11 cellular contexts compared by ENCODE assay signal in the genomic region with DNA sequence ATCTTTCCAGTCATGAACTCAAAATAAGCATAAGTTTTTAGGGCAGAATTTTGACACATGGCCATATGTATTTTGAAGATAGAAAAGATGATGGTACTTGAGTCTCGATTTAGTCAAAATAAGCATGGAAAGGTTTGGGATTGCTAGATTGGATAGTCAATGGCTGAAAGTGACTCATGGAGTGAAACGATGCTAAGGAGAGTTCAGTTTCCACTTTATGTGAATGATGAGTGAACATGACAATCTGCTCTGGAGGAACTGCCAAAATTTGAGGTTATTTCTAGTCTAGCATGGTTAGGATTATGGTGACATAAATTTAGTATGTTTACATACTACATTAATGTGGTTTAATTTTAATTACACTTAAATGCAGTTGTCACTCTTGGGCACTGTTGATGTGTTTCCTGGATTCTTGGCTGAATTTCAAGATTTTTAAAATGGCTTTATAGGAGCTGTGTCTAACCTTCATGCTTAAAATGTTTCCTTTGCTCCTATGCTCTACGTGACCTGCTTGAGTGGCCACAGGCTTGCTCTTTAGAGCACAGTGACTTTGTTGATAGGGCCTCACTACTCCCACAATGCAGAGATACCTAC. TPM values are rescaled to one million over a fixed set of nuclear protein-coding genes. Genes with fewer than 3 reads are reported as not detected.
DNase-seq lines count a peak whose midpoint lies in the region; ATAC-seq and TF ChIP-seq lines count a peak whose summit lies in the region.
"Had no signal": no experiment of that assay in that cellular context is flagged by ENCODE, and none has a peak within 500 bp of the region (broad histone marks: within the 10 kb centered on the region; RNA-seq: fewer than 3 reads in every experiment).

No MANE protein-coding gene starts in this region.

- CTCF ChIA-PET in activated naive CD4-positive, alpha-beta T cell treated with anti-CD3 and anti-CD28 coated beads for 36 hours (lab: Charles Lee): no interaction called here

- no peak for DNase-seq in activated naive CD4-positive, alpha-beta T cell treated with anti-CD3 and anti-CD28 coated beads for 36 hours
- DNase-seq in activated naive CD4-positive, alpha-beta T cell treated with anti-CD3 and anti-CD28 coated beads, Interleukin-2, amount 50 U/mL, for 16 hours: no peak
- DNase-seq in RPMI7951 (ENCODE audit: low read depth) (peak; percentile 25), epithelial cell of prostate (ENCODE audit: low read depth, low spot score) (no peak), tibial artery (no peak), SK-N-DZ (ENCODE audit: low spot score) (no peak)
- no peak for DNase-seq in stimulated activated naive B cell treated with anti-CD40 and anti-IgM and Interleukin-4, amounts not matched to agents 10 μg/mL and 1 μg/mL and 100 μg/mL, for 72 hours
- DNase-seq: HCEC 1CT, left lung, NCI-H2227 treated with DMSO at 0.1 percent for 48 hours had no signal

- no peak overlapping the region for H3K4me3 ChIP-seq in tibial artery
- H3K4me3 ChIP-seq: left lung had no signal

- H3K27me3 Mint-ChIP-seq in activated naive CD4-positive, alpha-beta T cell treated with anti-CD3 and anti-CD28 coated beads for 36 hours (ENCODE audit: low read depth): no peaks in the 10 kb centered on the region
- no peaks in the 10 kb centered on the region for H3K27me3 Mint-ChIP-seq in stimulated activated naive B cell treated with anti-CD40 and anti-IgM and Interleukin-4, amounts not matched to agents 10 μg/mL and 1 μg/mL and 100 μg/mL, for 72 hours

- no peaks in the 10 kb centered on the region for H3K27me3 ChIP-seq in tibial artery
- H3K27me3 ChIP-seq: left lung had no signal

- H3K4me1 ChIP-seq in tibial artery: peaks cover 0 to 3% (median 0%) of the 10 kb centered on the region in 4 donors
- H3K4me1 ChIP-seq: left lung had no signal

- no peaks in the 10 kb centered on the region for H3K9me3 Mint-ChIP-seq in activated naive CD4-positive, alpha-beta T cell treated with anti-CD3 and anti-CD28 coated beads for 36 hours
- no peaks in the 10 kb centered on the region for H3K9me3 Mint-ChIP-seq in stimulated activated naive B cell treated with anti-CD40 and anti-IgM and Interleukin-4, amounts not matched to agents 10 μg/mL and 1 μg/mL and 100 μg/mL, for 72 hours

- intact Hi-C loops in activated naive CD4-positive, alpha-beta T cell treated with anti-CD3 and anti-CD28 coated beads for 36 hours (cut with micrococcal nuclease): loop anchor here (1.0 to 2.0 kb wide), 2 partner anchors 14 to 91 kb away; no protein-coding TSS in a partner anchor
- intact Hi-C loops in tibial artery (cut with DNase I; ENCODE audit: low total_unique reads): no loop called here

- peaks cover 22% of the 10 kb centered on the region for H3K36me3 Mint-ChIP-seq in activated naive CD4-positive, alpha-beta T cell treated with anti-CD3 and anti-CD28 coated beads for 36 hours (ENCODE audit: low read depth)
- H3K36me3 Mint-ChIP-seq in stimulated activated naive B cell treated with anti-CD40 and anti-IgM and Interleukin-4, amounts not matched to agents 10 μg/mL and 1 μg/mL and 100 μg/mL, for 72 hours: peaks cover 5 to 48% of the 10 kb centered on the region in 2 donors

- peaks cover 27 to 47% (median 39%) of the 10 kb centered on the region in 3 donors for H3K36me3 ChIP-seq in tibial artery

- no peak for TF ChIP-seq CTCF in tibial artery (IDR thresholded peaks at IDR 0.05)

- no peak overlapping the region for H3K4me3 Mint-ChIP-seq in activated naive CD4-positive, alpha-beta T cell treated with anti-CD3 and anti-CD28 coated beads for 36 hours
- no peak overlapping the region for H3K4me3 Mint-ChIP-seq in stimulated activated naive B cell treated with anti-CD40 and anti-IgM and Interleukin-4, amounts not matched to agents 10 μg/mL and 1 μg/mL and 100 μg/mL, for 72 hours

- H3K9me3 ChIP-seq in tibial artery: no peaks in the 10 kb centered on the region
- H3K9me3 ChIP-seq: left lung had no signal

- peak overlapping the region; percentile 70 for H3K27ac Mint-ChIP-seq in activated naive CD4-positive, alpha-beta T cell treated with anti-CD3 and anti-CD28 coated beads for 36 hours
- H3K27ac Mint-ChIP-seq in stimulated activated naive B cell treated with anti-CD40 and anti-IgM and Interleukin-4, amounts not matched to agents 10 μg/mL and 1 μg/mL and 100 μg/mL, for 72 hours: peak overlapping the region; percentile 51

- ATAC-seq in stimulated activated naive B cell treated with anti-CD40 and anti-IgM and Interleukin-4, amounts not matched to agents 10 μg/mL and 1 μg/mL and 100 μg/mL, for 72 hours (replicated peaks): peak in 1 of 2 donors; percentile 35
- ATAC-seq in HG03159 (IDR thresholded peaks at IDR 0.05; ENCODE audit: unreplicated experiment): no peak

- H3K4me1 Mint-ChIP-seq in activated naive CD4-positive, alpha-beta T cell treated with anti-CD3 and anti-CD28 coated beads for 36 hours (ENCODE audit: low read depth): peaks cover 43% of the 10 kb centered on the region
- peaks cover 6 to 11% of the 10 kb centered on the region in 2 donors for H3K4me1 Mint-ChIP-seq in stimulated activated naive B cell treated with anti-CD40 and anti-IgM and Interleukin-4, amounts not matched to agents 10 μg/mL and 1 μg/mL and 100 μg/mL, for 72 hours

- H3K27ac ChIP-seq in epithelial cell of prostate (peak overlapping the region; percentile 11), tibial artery (no peak overlapping the region)
- H3K27ac ChIP-seq: left lung had no signal

RNA-seq across cellular contexts. Expression of a gene that starts 17.1 kb away (rescaled TPM):
- total RNA-seq in activated naive CD4-positive, alpha-beta T cell treated with anti-CD3 and anti-CD28 coated beads for 36 hours: 100 to 1,000 TPM; 163 to 171 TPM
- total RNA-seq in RPMI7951 (2014; rRNA removed; shearing (Covaris generic)): 168 and 210 TPM in 2 replicates
- 106 and 112 TPM in 2 replicates for polyA plus RNA-seq in SK-N-DZ (2014; cell fraction: cytosol; rRNA removed)
- 120 and 149 TPM in 2 replicates for polyA plus RNA-seq in SK-N-DZ (2014; cell fraction: nucleus; rRNA removed)
